In genomic region chr3:197404754-197405153, GRCh38 we compare ENCODE assay signal across 13 cellular contexts.
DNase-seq lines count a peak whose midpoint lies in the region; ATAC-seq and TF ChIP-seq lines count a peak whose summit lies in the region.
"Had no signal": no experiment of that assay in that cellular context is flagged by ENCODE, and none has a peak within 500 bp of the region (broad histone marks: within the 10 kb centered on the region; RNA-seq: fewer than 3 reads in every experiment).

No MANE protein-coding gene starts in this region.

- TF ChIP-seq RAD21 in SK-N-SH (IDR thresholded peaks at IDR 0.05; ENCODE audit: low read length), result no peak

- CTCF ChIA-PET in SK-N-SH (lab: Yijun Ruan, JAX), result no interaction called here

- H3K79me2 ChIP-seq in SK-N-SH (ENCODE audit: insufficient read depth), result no peaks in the 10 kb centered on the region
- no peaks in the 10 kb centered on the region for H3K79me2 ChIP-seq in neural progenitor cell (ENCODE audit: low read depth)

- H3K9ac ChIP-seq in SK-N-SH (no peak overlapping the region), neural progenitor cell (no peak overlapping the region)
- H3K9ac ChIP-seq: BLaER1 treated with 17β-estradiol and CSF1 and Interleukin-3, amounts not matched to agents 10 nM and 100 nM had no signal

- H3K9me3 ChIP-seq in SK-N-SH (no peaks in the 10 kb centered on the region), neural progenitor cell (ENCODE audit: low read depth) (no peaks in the 10 kb centered on the region), prostate gland (no peaks in the 10 kb centered on the region)

- no peaks in the 10 kb centered on the region for H3K9me2 ChIP-seq in SK-N-SH

- H3F3A ChIP-seq in SK-N-SH (replicated peaks; ENCODE audit: insufficient read depth) (no peaks in the 10 kb centered on the region), neural progenitor cell (ENCODE audit: low read depth) (peaks cover 12% of the 10 kb centered on the region)

- H3K4me1 Mint-ChIP-seq in neural progenitor cell, result peaks cover 23% of the 10 kb centered on the region
- H3K4me1 Mint-ChIP-seq: CD4-positive, CD25-positive, alpha-beta regulatory T cell had no signal

- H3K4me2 ChIP-seq in SK-N-SH (no peak overlapping the region), neural progenitor cell (no peak overlapping the region)
- H3K4me2 ChIP-seq: BLaER1 treated with 17β-estradiol and CSF1 and Interleukin-3, amounts not matched to agents 10 nM and 100 nM had no signal

- ATAC-seq in SK-N-SH treated with all-trans-retinoic acid at 6 μM for 48 hours (no peak), left colon (no peak)

- no peak for TF ChIP-seq EP300 in SK-N-SH (IDR thresholded peaks at IDR 0.05; ENCODE audit: borderline replicate concordance in 1 of 2, low read depth in 1 of 2, low read length in 1 of 2)

- H3K4me3 Mint-ChIP-seq in neural progenitor cell, result no peak overlapping the region
- H3K4me3 Mint-ChIP-seq: CD4-positive, CD25-positive, alpha-beta regulatory T cell had no signal

- H3K4me1 ChIP-seq in SK-N-SH (ENCODE audit: control insufficient read depth in 1 of 2, insufficient read depth in 2 of 2, low read depth in 1 of 2, low read length in 1 of 2) (peaks cover 0 to 2% of the 10 kb centered on the region in 2 experiments; a peak in 1 of 4 replicates), neural progenitor cell (peaks cover 21% of the 10 kb centered on the region), prostate gland (replicated peaks) (no peaks in the 10 kb centered on the region)

- H3K36me3 ChIP-seq in SK-N-SH (replicated peaks in 1 of 2; ENCODE audit: control insufficient read depth in 1 of 2, insufficient read depth in 2 of 2, low read length in 1 of 2) (no peaks in the 10 kb centered on the region), neural progenitor cell (no peaks in the 10 kb centered on the region), prostate gland (no peaks in the 10 kb centered on the region)
- H3K36me3 ChIP-seq: BLaER1 treated with 17β-estradiol and CSF1 and Interleukin-3, amounts not matched to agents 10 nM and 100 nM had no signal

- H3K27me3 Mint-ChIP-seq in neural progenitor cell (ENCODE audit: insufficient read depth, low read depth), result peaks cover 3% of the 10 kb centered on the region

- TF ChIP-seq POLR2A in prostate gland (IDR thresholded peaks at IDR 0.05), result no peak

- no peaks in the 10 kb centered on the region for H3K36me3 Mint-ChIP-seq in neural progenitor cell
- H3K36me3 Mint-ChIP-seq: CD4-positive, CD25-positive, alpha-beta regulatory T cell had no signal

- H3K9me3 Mint-ChIP-seq in neural progenitor cell, result peaks cover 6% of the 10 kb centered on the region

- POLR2A ChIA-PET in SK-N-SH (lab: Yijun Ruan, JAX), result no interaction called here

- H3K27me3 ChIP-seq in SK-N-SH (ENCODE audit: insufficient read depth) (no peaks in the 10 kb centered on the region), neural progenitor cell (no peaks in the 10 kb centered on the region), prostate gland (replicated peaks; ENCODE audit: insufficient read depth) (no peaks in the 10 kb centered on the region)
- H3K27me3 ChIP-seq: BLaER1 treated with 17β-estradiol and CSF1 and Interleukin-3, amounts not matched to agents 10 nM and 100 nM had no signal

- H3K4me3 ChIP-seq in SK-N-SH (ENCODE audit: low read depth in 2 of 2, low read length in 1 of 2) (no peak overlapping the region), neural progenitor cell (no peak overlapping the region), prostate gland (no peak overlapping the region)
- H3K4me3 ChIP-seq: BLaER1 treated with 17β-estradiol and CSF1 and Interleukin-3, amounts not matched to agents 10 nM and 100 nM had no signal

- DNase-seq in SK-N-SH, result peak; percentile 2
- peak; percentile 14 for DNase-seq in D341Med (ENCODE audit: low spot score)
- peak; percentile 4 for DNase-seq in iPS-NIHi11 (ENCODE audit: low spot score)
- no peak for DNase-seq in neural progenitor cell (ENCODE audit: low spot score)
- no peak for DNase-seq in left colon
- no peak for DNase-seq in SW 1271 (lab: John Stamatoyannopoulos, UW)
- no peak for DNase-seq in prostate gland (ENCODE audit: low spot score)
- DNase-seq: CD4-positive, CD25-positive, alpha-beta regulatory T cell; DMS 273 treated with DMSO at 0.1 percent for 48 hours had no signal

- H3K27ac ChIP-seq in SK-N-SH (ENCODE audit: low read depth in 2 of 2, low read length in 1 of 2) (no peak overlapping the region), neural progenitor cell (no peak overlapping the region), prostate gland (no peak overlapping the region)
- H3K27ac ChIP-seq: 22Rv1; BLaER1 treated with 17β-estradiol and CSF1 and Interleukin-3, amounts not matched to agents 10 nM and 100 nM; HL-60 had no signal

- 82% methylated on average over 7 of the region's 7 CpGs for WGBS in SK-N-SH (ENCODE audit: low lambda C conversion rate)
- 72% methylated on average over 7 of the region's 7 CpGs for WGBS in prostate gland

- H4K20me1 ChIP-seq in SK-N-SH (ENCODE audit: insufficient read depth) (no peaks in the 10 kb centered on the region), neural progenitor cell (ENCODE audit: low read depth) (no peaks in the 10 kb centered on the region)
- H4K20me1 ChIP-seq: BLaER1 treated with 17β-estradiol and CSF1 and Interleukin-3, amounts not matched to agents 10 nM and 100 nM had no signal

- peak overlapping the region; percentile 79 for H3K27ac Mint-ChIP-seq in neural progenitor cell
- H3K27ac Mint-ChIP-seq: CD4-positive, CD25-positive, alpha-beta regulatory T cell had no signal

- intact Hi-C loops in left colon (cut with DNase I, micrococcal nuclease) (no loop called here), prostate gland (cut with DNase I) (no loop called here)

- TF ChIP-seq CTCF in SK-N-SH (IDR thresholded peaks at IDR 0.05) (no peak), neural progenitor cell (IDR thresholded peaks at IDR 0.05) (no peak), prostate gland (IDR thresholded peaks at IDR 0.05) (no peak)

- H2AFZ ChIP-seq in SK-N-SH (ENCODE audit: low read depth) (no peak overlapping the region), neural progenitor cell (replicated peaks) (no peak overlapping the region)

TF ChIP-seq in SK-N-SH, 30 proteins besides CTCF, POLR2A, EP300 and RAD21 (continues in another document):
- TF ChIP-seq RFX5 (IDR thresholded peaks at IDR 0.05; ENCODE audit: low read length) (no peak), GATA2 (CRISPR knock-in tag; IDR thresholded peaks at IDR 0.05) (no peak), MEF2A (IDR thresholded peaks at IDR 0.05; ENCODE audit: borderline replicate concordance, low read depth) (no peak), SIN3A (IDR thresholded peaks at IDR 0.05; ENCODE audit: borderline replicate concordance, low read depth, low read length) (no peak), FOXJ3 (CRISPR knock-in tag; IDR thresholded peaks at IDR 0.05) (no peak), RXRA (IDR thresholded peaks at IDR 0.05; ENCODE audit: borderline replicate concordance, low read depth) (no peak), NFIC (IDR thresholded peaks at IDR 0.05; ENCODE audit: borderline replicate concordance) (no peak), IRF3 (IDR thresholded peaks at IDR 0.05; ENCODE audit: low read depth, low read length) (no peak), MAX (IDR thresholded peaks at IDR 0.05; ENCODE audit: low read depth) (no peak)

TF ChIP-seq in SK-N-SH treated with all-trans-retinoic acid at 6 μM for 48 hours, 23 proteins besides CTCF, POLR2A, EP300 and RAD21 (continues in another document):
- TF ChIP-seq TCF4 (CRISPR knock-in tag; IDR thresholded peaks at IDR 0.05; ENCODE audit: borderline replicate concordance) (no peak), ZNF8 (CRISPR knock-in tag; IDR thresholded peaks at IDR 0.05) (no peak), TOX (CRISPR knock-in tag; IDR thresholded peaks at IDR 0.05; ENCODE audit: borderline replicate concordance) (no peak), CSRNP3 (CRISPR knock-in tag; IDR thresholded peaks at IDR 0.05) (no peak), POU6F1 (CRISPR knock-in tag; IDR thresholded peaks at IDR 0.05; ENCODE audit: borderline replicate concordance, low read depth) (no peak), OSR1 (CRISPR knock-in tag; IDR thresholded peaks at IDR 0.05) (no peak)

Comparison
In these comparisons a context has a peak if more than half of its experiments do, and no peak if none do; other contexts are left out.
1. DNase-seq: peak in SK-N-SH (single experiment), D341Med (single experiment) and iPS-NIHi11 (single experiment); none in neural progenitor cell (single experiment), left colon (0 of 2), SW 1271 (0 of 2) and prostate gland (single experiment).